In genomic region chr9:7305677-7306076, GRCh38 we compare ENCODE assay signal across 9 cellular contexts.
"Had no signal": no experiment of that assay in that cellular context is flagged by ENCODE, and none has a peak within 500 bp of the region (broad histone marks: within the 10 kb centered on the region; RNA-seq: fewer than 3 reads in every experiment).

No MANE protein-coding gene starts in this region.

- H3K4me2 ChIP-seq: KMS-11 had no signal

- ATAC-seq: HepG2, K562 had no signal

- H3K4me3 ChIP-seq: K562 had no signal

- DNase-seq: IMR-90, Karpas-422, KBM-7, KG1 had no signal

- FAIRE-seq: HepG2, HTR-8/SVneo, K562 had no signal

- H3K27ac ChIP-seq: HL-60, KMS-11 had no signal

- H3K9ac ChIP-seq: KMS-11 had no signal
